Comparison of ENCODE assay signal across 33 cellular contexts in the genomic region with DNA sequence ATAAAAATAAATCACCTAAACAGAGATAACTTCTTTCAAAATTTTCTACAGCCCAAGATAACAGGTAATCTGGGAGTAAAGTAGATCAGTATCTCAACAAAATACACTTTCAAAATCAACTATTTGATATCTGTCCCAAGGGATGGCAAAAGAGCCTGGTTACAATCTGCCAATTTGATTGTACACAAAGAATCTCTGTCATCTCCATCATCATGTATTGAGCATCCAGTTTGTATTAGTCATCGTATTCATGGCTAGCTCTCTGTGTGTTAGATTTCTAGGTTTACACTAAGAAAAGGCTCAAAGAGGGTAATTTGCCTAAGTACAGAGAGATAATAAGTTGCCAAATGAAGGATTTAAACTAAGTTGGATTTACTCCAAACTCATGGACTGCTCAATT.
"Had no signal": no experiment of that assay in that cellular context is flagged by ENCODE, and none has a peak within 500 bp of the region (broad histone marks: within the 10 kb centered on the region; RNA-seq: fewer than 3 reads in every experiment).

No MANE protein-coding gene starts in this region.

- H3K27me3 ChIP-seq: colonic mucosa, SJSA1 had no signal

- H3K4me1 ChIP-seq: colonic mucosa, SJSA1 had no signal

- H3K4me3 ChIP-seq: colonic mucosa, K562, SJSA1 had no signal

- H3K9me3 ChIP-seq: colonic mucosa, SJSA1 had no signal

- ATAC-seq: activated naive CD8-positive, alpha-beta T cell treated with anti-CD3 and anti-CD28 coated beads, Interleukin-2, amount 50 U/mL, for 24 hours; activated T-cell treated with anti-CD3 and anti-CD28 coated beads, Interleukin-2, amount 50 U/mL, for 4 hours; K562; Panc1 had no signal

- H3K36me3 ChIP-seq: colonic mucosa, SJSA1 had no signal

- FAIRE-seq: bronchial epithelial cell, K562 had no signal

- DNase-seq: activated B cell treated with CpG ODN at 0.5 μM for 24 hours; activated CD4-positive, alpha-beta memory T cell treated with anti-CD3 and anti-CD28 coated beads for 36 hours; activated CD4-positive, alpha-beta T cell treated with anti-CD3 and anti-CD28 coated beads for 4 hours; activated CD4-positive, alpha-beta T cell treated with anti-CD3 and anti-CD28 coated beads, Interleukin-2, amount 50 U/mL, for 1 hour; activated CD4-positive, CD25-positive, alpha-beta regulatory T cell treated with anti-CD3 and anti-CD28 coated beads, Interleukin-2, amount 50 U/mL, for 72 hours; activated CD8-positive, alpha-beta memory T cell treated with anti-CD3 and anti-CD28 coated beads, Interleukin-2, amount 50 U/mL, for 4 hours; activated effector memory CD4-positive, alpha-beta T cell treated with Interleukin-2 at 50 U/mL for 16 hours; activated naive CD4-positive, alpha-beta T cell treated with anti-CD3 and anti-CD28 coated beads, Interleukin-2, amount 10 ng/mL, durations not matched to agents 7 days and 5 days; activated naive CD8-positive, alpha-beta T cell treated with anti-CD3 and anti-CD28 coated beads, Interleukin-2, amount 50 U/mL, for 24 hours; activated T-cell treated with anti-CD3 and anti-CD28 coated beads for 4 hours; activated T-cell treated with anti-CD3 and anti-CD28 coated beads, Interleukin-2, amount 50 U/mL, for 4 hours; anterior cingulate cortex; central memory CD4-positive, alpha-beta T cell; colonic mucosa; NCI-H1048; NCI-H1417; NCI-H146; NCI-H187; NCI-H2081; NCI-H510A treated with DMSO at 0.1 percent for 48 hours; NCI-H526 treated with DMSO at 0.1 percent for 48 hours; NCI-H82; RPMI8226; SHP77 treated with DMSO at 0.1 percent for 48 hours; SW 1271; T-helper 1 cell; T-helper 2 cell; T-helper 9 cell had no signal

- H3K27ac ChIP-seq: colonic mucosa, SJSA1, VCaP had no signal
